8 cellular contexts compared by ENCODE assay signal in the genomic region with DNA sequence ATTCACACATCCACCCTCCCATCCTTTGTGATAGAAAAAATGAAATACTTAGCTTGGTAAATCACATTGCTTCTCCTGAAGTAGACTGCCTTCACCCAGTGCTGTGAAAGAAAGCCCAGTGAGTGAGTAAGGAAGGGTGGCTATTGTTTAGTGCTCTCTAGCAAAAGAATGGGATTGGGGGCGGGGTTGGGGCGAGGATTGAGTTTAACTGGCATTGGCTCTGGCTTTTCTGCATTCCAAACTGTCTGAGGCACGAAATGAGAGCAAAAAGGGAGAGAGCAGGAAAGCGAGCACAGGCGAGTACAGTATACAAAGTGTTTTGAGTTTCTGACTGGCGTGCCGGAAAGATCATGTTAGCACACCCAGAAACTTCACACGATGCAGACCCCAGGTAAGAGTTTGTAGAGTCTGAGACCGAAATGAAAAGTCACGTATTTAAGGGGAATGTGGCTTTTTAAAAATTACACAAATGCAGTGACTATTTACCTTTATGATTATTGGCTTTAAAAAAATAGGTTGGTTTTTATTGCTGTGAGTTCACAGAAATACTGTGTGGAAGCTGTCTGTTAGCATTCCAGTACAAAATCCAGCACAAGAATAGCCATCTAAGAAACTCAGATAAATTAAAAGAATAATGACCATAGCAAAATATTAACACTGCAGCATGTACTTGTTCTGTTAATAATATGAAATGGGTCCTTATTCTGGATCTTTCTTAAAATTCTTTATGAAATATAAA.
DNase-seq lines count a peak whose midpoint lies in the region; ATAC-seq and TF ChIP-seq lines count a peak whose summit lies in the region.

No MANE protein-coding gene starts in this region.

- H4K91ac ChIP-seq in IMR-90 (ENCODE audit: insufficient read depth, low read depth, low read length), result peak overlapping the region; percentile 26; the same call in 1 of the 2 replicates

- H3K27ac ChIP-seq in IMR-90 (ENCODE audit: insufficient read depth, low read length), result peak overlapping the region; percentile 82; the same call in 1 of the 2 replicates
- H3K27ac ChIP-seq in tibial artery, result no peak overlapping the region

- no peaks in the 10 kb centered on the region for H3K36me3 ChIP-seq in IMR-90 (ENCODE audit: control insufficient read depth, insufficient read depth, low read length)
- no peaks in the 10 kb centered on the region for H3K36me3 ChIP-seq in tibial artery

- H3K27me3 ChIP-seq in IMR-90 (ENCODE audit: control insufficient read depth, insufficient read depth, low read length), result no peaks in the 10 kb centered on the region
- no peaks in the 10 kb centered on the region for H3K27me3 ChIP-seq in tibial artery

- peak overlapping the region; percentile 56; the same call in 1 of the 2 replicates for H2BK120ac ChIP-seq in IMR-90 (ENCODE audit: low read depth, low read length)

- POLR2A ChIA-PET in IMR-90 (lab: Charles Lee; ENCODE audit: unreplicated experiment), result no interaction called here

- peak overlapping the region; percentile 69 for H2BK5ac ChIP-seq in IMR-90 (ENCODE audit: low read depth, low read length, poor library complexity, severe bottlenecking)

- no peak overlapping the region for H2AK5ac ChIP-seq in IMR-90 (ENCODE audit: low read depth, low read length)

- dilution Hi-C loops in IMR-90 (cut with HindIII; ENCODE audit: low sequenced_read_pairs, unreplicated experiment), result no loop called here

- H3K79me1 ChIP-seq in IMR-90 (ENCODE audit: low read depth in 1 of 2, low read length in 2 of 2), result peaks cover 10 to 26% of the 10 kb centered on the region in 2 experiments; a peak in 3 of 4 replicates

- H2AFZ ChIP-seq in IMR-90 (replicated peaks; ENCODE audit: low read length, poor library complexity), result peak overlapping the region; percentile 56

- H3K14ac ChIP-seq in IMR-90 (replicated peaks; ENCODE audit: low read depth, low read length), result peak overlapping the region; percentile 69

- peak overlapping the region; percentile 89 for H3K18ac ChIP-seq in IMR-90 (ENCODE audit: low read depth, low read length)

- H2BK15ac ChIP-seq in IMR-90 (ENCODE audit: low read depth, low read length), result peak overlapping the region; percentile 37; the same call in 1 of the 3 replicates

- peak overlapping the region; percentile 27; the same call in 1 of the 2 replicates for H3K4ac ChIP-seq in IMR-90 (ENCODE audit: low read depth, low read length)

- DNase-seq in IMR-90 (peak; percentile 80), dermis blood vessel endothelial cell (peak; percentile 93), left colon (peak; percentile 72 to 76), tibial artery (peak; percentile 27 to 63), NCI-H2171 (lab: John Stamatoyannopoulos, UW) (no peak), AML-193 (lab: John Stamatoyannopoulos, UW) (no peak)
- DNase-seq in stimulated activated naive CD4-positive, alpha-beta T cell (lab: John Stamatoyannopoulos, UW), result no peak

- in situ Hi-C loops in IMR-90 (cut with MboI; ENCODE audit: low sequenced_read_pairs), result no loop called here

- H3K4me1 ChIP-seq in IMR-90 (ENCODE audit: control insufficient read depth, insufficient read depth, low read length) (peaks cover 13% of the 10 kb centered on the region), tibial artery (peaks cover 0 to 80% (median 34%) of the 10 kb centered on the region in 4 donors)

- no peak overlapping the region; the same call in 1 of the 2 replicates for H2BK20ac ChIP-seq in IMR-90 (ENCODE audit: low read depth, low read length)

- no TSS peak for BruUV-seq in IMR-90 (replicated peaks; lab: Mats Ljungman, UMichigan)

- H3K4me3 ChIP-seq in IMR-90 (ENCODE audit: insufficient read depth, low read depth, low read length) (peak overlapping the region; percentile 45), tibial artery (peak overlapping the region in 1 of 2 donors; percentile 17)

- H4K8ac ChIP-seq in IMR-90 (ENCODE audit: low read depth in 2 of 2, low read length in 2 of 2), result peak overlapping the region in 1 of 2 experiments; percentile 73; a peak in 2 of 4 replicates

- H3K9ac ChIP-seq in IMR-90 (ENCODE audit: low read depth, low read length), result peak overlapping the region; percentile 85

- H4K5ac ChIP-seq in IMR-90 (ENCODE audit: low read depth, low read length), result peak overlapping the region; percentile 87; the same call in 1 of the 2 replicates

- peaks cover 8% of the 10 kb centered on the region; the same call in 1 of the 2 replicates for H3K9me1 ChIP-seq in IMR-90 (ENCODE audit: insufficient read depth, low read length)

- H3K4me2 ChIP-seq in IMR-90 (ENCODE audit: low read depth, low read length), result peak overlapping the region; percentile 99

- TF ChIP-seq CTCF in IMR-90 (conservative IDR thresholded peaks at IDR 0.05; ENCODE audit: low read depth, low read length), result no peak
- no peak for TF ChIP-seq CTCF in tibial artery (IDR thresholded peaks at IDR 0.05)

- ATAC-seq in IMR-90 (ENCODE audit: low read depth) (peak; percentile 78), left colon (peak; percentile 87), HG03280 (IDR thresholded peaks at IDR 0.05; ENCODE audit: unreplicated experiment) (no peak)

- no peak overlapping the region for H3K23ac ChIP-seq in IMR-90 (ENCODE audit: low read depth, low read length)

- H3K9me3 ChIP-seq in IMR-90 (ENCODE audit: control insufficient read depth, insufficient read depth, low read length) (no peaks in the 10 kb centered on the region), tibial artery (no peaks in the 10 kb centered on the region)

- peak overlapping the region; percentile 46; the same call in 1 of the 2 replicates for H3K56ac ChIP-seq in IMR-90 (ENCODE audit: extremely low read depth, insufficient read depth, low read length)

- CTCF ChIA-PET in IMR-90 (lab: Yijun Ruan, JAX), result no interaction called here

- TF ChIP-seq RAD21 in IMR-90 (IDR thresholded peaks at IDR 0.05; ENCODE audit: low read length), result no peak

- no peaks in the 10 kb centered on the region for H4K20me1 ChIP-seq in IMR-90 (ENCODE audit: insufficient read depth, low read length)

- intact Hi-C loops in IMR-90 (cut with micrococcal nuclease) (no loop called here), left colon (cut with DNase I, micrococcal nuclease) (no loop called here), tibial artery (cut with DNase I; ENCODE audit: low total_unique reads) (no loop called here)

- H2AK9ac ChIP-seq in IMR-90 (replicated peaks; ENCODE audit: low read depth, low read length, poor library complexity), result no peak overlapping the region

- WGBS in IMR-90 (ENCODE audit: extremely low coverage in 2 of 2, insufficient read length in 1 of 2), 2 experiments, result 7% methylated on average over 3 of the region's 10 CpGs; no CpG with 5 or more reads in 1 of the 2 experiments

- no peak for TF ChIP-seq POLR2A in IMR-90 (IDR thresholded peaks at IDR 0.05; ENCODE audit: low read depth, low read length)

TF ChIP-seq in IMR-90, 13 proteins besides CTCF, POLR2A, EP300 and RAD21:
- TF ChIP-seq, protein P1, sequence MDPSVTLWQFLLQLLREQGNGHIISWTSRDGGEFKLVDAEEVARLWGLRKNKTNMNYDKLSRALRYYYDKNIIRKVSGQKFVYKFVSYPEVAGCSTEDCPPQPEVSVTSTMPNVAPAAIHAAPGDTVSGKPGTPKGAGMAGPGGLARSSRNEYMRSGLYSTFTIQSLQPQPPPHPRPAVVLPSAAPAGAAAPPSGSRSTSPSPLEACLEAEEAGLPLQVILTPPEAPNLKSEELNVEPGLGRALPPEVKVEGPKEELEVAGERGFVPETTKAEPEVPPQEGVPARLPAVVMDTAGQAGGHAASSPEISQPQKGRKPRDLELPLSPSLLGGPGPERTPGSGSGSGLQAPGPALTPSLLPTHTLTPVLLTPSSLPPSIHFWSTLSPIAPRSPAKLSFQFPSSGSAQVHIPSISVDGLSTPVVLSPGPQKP (IDR thresholded peaks at IDR 0.05; ENCODE audit: borderline replicate concordance, low read depth, low read length), result no peak
- TF ChIP-seq MXI1 (IDR thresholded peaks at IDR 0.05; ENCODE audit: borderline replicate concordance, low read depth, low read length) (no peak), RFX5 (IDR thresholded peaks at IDR 0.05; ENCODE audit: low read depth, low read length) (no peak), CHD1 (IDR thresholded peaks at IDR 0.05; ENCODE audit: low read depth, low read length) (no peak), NFE2L2 (IDR thresholded peaks at IDR 0.05; ENCODE audit: low read depth, low read length) (no peak), SMC3 (IDR thresholded peaks at IDR 0.05; ENCODE audit: low read depth, low read length) (no peak), MAZ (IDR thresholded peaks at IDR 0.05; ENCODE audit: borderline replicate concordance, low read depth, low read length) (0 out of 2 replicates have a peak, but pooled peaks have one; percentile 11), RCOR1 (IDR thresholded peaks at IDR 0.05; ENCODE audit: insufficient replicate concordance, low read length) (no peak), FOS (IDR thresholded peaks at IDR 0.05; ENCODE audit: low read depth, low read length) (no peak)

Comparison
In these comparisons a context has a peak if more than half of its experiments do, and no peak if none do; other contexts are left out.
1. DNase-seq: peak in IMR-90 (single experiment), dermis blood vessel endothelial cell (single experiment), left colon (2 of 2) and tibial artery (2 of 2); none in NCI-H2171 (single experiment), stimulated activated naive CD4-positive, alpha-beta T cell (0 of 6) and AML-193 (0 of 2).